3 cellular contexts compared by ENCODE assay signal in the genomic region with DNA sequence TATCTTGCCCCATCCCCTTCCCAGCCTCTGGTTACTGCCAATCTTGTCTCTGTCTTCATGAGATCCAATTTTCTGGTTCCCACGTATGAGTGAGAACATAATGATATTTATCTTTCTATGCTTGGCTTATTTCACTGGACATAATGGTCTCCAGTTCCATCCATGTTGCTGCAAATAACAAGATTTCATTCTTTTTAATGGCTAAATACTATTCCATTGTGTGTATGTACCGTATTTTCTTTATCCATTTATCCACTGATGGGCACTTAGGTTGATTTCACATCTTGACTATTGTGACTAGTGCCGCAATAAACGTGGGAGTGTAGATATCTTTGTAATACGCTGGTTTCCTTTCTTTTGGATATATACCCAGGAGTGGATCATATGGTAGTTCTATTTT.
TF ChIP-seq lines count a peak whose summit lies in the region.

No MANE protein-coding gene starts in this region.

TF ChIP-seq in SK-N-SH treated with all-trans-retinoic acid at 6 μM for 48 hours, 23 proteins besides CTCF, POLR2A, EP300 and RAD21 (continued from another document):
- TF ChIP-seq, protein P1, sequence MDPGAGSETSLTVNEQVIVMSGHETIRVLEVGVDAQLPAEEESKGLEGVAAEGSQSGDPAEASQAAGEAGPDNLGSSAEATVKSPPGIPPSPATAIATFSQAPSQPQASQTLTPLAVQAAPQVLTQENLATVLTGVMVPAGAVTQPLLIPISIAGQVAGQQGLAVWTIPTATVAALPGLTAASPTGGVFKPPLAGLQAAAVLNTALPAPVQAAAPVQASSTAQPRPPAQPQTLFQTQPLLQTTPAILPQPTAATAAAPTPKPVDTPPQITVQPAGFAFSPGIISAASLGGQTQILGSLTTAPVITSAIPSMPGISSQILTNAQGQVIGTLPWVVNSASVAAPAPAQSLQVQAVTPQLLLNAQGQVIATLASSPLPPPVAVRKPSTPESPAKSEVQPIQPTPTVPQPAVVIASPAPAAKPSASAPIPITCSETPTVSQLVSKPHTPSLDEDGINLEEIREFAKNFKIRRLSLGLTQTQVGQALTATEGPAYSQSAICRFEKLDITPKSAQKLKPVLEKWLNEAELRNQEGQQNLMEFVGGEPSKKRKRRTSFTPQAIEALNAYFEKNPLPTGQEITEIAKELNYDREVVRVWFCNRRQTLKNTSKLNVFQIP (CRISPR knock-in tag; IDR thresholded peaks at IDR 0.05; ENCODE audit: borderline replicate concordance, low read depth) = no peak
- no peak for TF ChIP-seq ISL1 (CRISPR knock-in tag; IDR thresholded peaks at IDR 0.05)
- TF ChIP-seq, protein P2, sequence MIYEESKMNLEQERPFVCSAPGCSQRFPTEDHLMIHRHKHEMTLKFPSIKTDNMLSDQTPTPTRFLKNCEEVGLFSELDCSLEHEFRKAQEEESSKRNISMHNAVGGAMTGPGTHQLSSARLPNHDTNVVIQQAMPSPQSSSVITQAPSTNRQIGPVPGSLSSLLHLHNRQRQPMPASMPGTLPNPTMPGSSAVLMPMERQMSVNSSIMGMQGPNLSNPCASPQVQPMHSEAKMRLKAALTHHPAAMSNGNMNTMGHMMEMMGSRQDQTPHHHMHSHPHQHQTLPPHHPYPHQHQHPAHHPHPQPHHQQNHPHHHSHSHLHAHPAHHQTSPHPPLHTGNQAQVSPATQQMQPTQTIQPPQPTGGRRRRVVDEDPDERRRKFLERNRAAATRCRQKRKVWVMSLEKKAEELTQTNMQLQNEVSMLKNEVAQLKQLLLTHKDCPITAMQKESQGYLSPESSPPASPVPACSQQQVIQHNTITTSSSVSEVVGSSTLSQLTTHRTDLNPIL (CRISPR knock-in tag; IDR thresholded peaks at IDR 0.05; ENCODE audit: low read depth) = no peak
- TF ChIP-seq ZNF8 (CRISPR knock-in tag; IDR thresholded peaks at IDR 0.05) = 0 out of 2 replicates have a peak, but pooled peaks have one; percentile 11
- no peak for TF ChIP-seq ZFP3 (CRISPR knock-in tag; IDR thresholded peaks at IDR 0.05)

TF ChIP-seq in SK-N-SH, 30 proteins besides CTCF, POLR2A, EP300 and RAD21 (continued from another document):
- TF ChIP-seq, protein P3, sequence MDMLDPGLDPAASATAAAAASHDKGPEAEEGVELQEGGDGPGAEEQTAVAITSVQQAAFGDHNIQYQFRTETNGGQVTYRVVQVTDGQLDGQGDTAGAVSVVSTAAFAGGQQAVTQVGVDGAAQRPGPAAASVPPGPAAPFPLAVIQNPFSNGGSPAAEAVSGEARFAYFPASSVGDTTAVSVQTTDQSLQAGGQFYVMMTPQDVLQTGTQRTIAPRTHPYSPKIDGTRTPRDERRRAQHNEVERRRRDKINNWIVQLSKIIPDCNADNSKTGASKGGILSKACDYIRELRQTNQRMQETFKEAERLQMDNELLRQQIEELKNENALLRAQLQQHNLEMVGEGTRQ (IDR thresholded peaks at IDR 0.05; ENCODE audit: borderline replicate concordance, low read depth, low read length) = no peak
- TF ChIP-seq RXRA (IDR thresholded peaks at IDR 0.05; ENCODE audit: borderline replicate concordance, low read depth) = no peak
- no peak for TF ChIP-seq MEF2A (IDR thresholded peaks at IDR 0.05; ENCODE audit: borderline replicate concordance, low read depth)
- TF ChIP-seq TAF1 (IDR thresholded peaks at IDR 0.05; ENCODE audit: borderline replicate concordance, low read depth, low read length) = no peak
- TF ChIP-seq NFIC (IDR thresholded peaks at IDR 0.05; ENCODE audit: borderline replicate concordance) = no peak
- TF ChIP-seq RCOR1 (IDR thresholded peaks at IDR 0.05; ENCODE audit: low read length) = no peak
- TF ChIP-seq GATA2 (CRISPR knock-in tag; IDR thresholded peaks at IDR 0.05) = no peak
- no peak for TF ChIP-seq FOXM1 (IDR thresholded peaks at IDR 0.05; ENCODE audit: low read depth)

TF ChIP-seq in A549, 52 proteins besides CTCF, POLR2A, EP300 and RAD21 (continued from another document):
- TF ChIP-seq KDM1A (IDR thresholded peaks at IDR 0.05; ENCODE audit: low read depth) (no peak), ZNF302 (CRISPR knock-in tag; IDR thresholded peaks at IDR 0.05) (no peak), FOSB (CRISPR knock-in tag; IDR thresholded peaks at IDR 0.05) (no peak), FOXS1 (CRISPR knock-in tag; IDR thresholded peaks at IDR 0.05) (no peak), PHF8 (IDR thresholded peaks at IDR 0.05; ENCODE audit: borderline replicate concordance, low read depth) (no peak), EHMT2 (IDR thresholded peaks at IDR 0.05; ENCODE audit: low read depth) (no peak), SMC3 (IDR thresholded peaks at IDR 0.05) (no peak), HOXA7 (CRISPR knock-in tag; IDR thresholded peaks at IDR 0.05) (no peak), POLR2AphosphoS2 (conservative IDR thresholded peaks at IDR 0.05; ENCODE audit: low read length) (no peak), CBX8 (IDR thresholded peaks at IDR 0.05) (no peak), HOXB13 (CRISPR knock-in tag; IDR thresholded peaks at IDR 0.05; ENCODE audit: low read depth) (no peak)
- TF ChIP-seq, protein P4, sequence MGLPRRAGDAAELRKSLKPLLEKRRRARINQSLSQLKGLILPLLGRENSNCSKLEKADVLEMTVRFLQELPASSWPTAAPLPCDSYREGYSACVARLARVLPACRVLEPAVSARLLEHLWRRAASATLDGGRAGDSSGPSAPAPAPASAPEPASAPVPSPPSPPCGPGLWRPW (IDR thresholded peaks at IDR 0.05) = no peak
